1 cellular context compared by ENCODE assay signal in genomic region chr3:134239538-134239937, GRCh38.
A peak's percentile ranks its signal among the peaks of the same experiment; 100 is the strongest.
TF ChIP-seq lines count a peak whose summit lies in the region.

No MANE protein-coding gene starts in this region.

TF ChIP-seq in GM12878, 131 proteins besides CTCF, POLR2A, EP300 and RAD21 (continued from another document):
- TF ChIP-seq, protein P1, sequence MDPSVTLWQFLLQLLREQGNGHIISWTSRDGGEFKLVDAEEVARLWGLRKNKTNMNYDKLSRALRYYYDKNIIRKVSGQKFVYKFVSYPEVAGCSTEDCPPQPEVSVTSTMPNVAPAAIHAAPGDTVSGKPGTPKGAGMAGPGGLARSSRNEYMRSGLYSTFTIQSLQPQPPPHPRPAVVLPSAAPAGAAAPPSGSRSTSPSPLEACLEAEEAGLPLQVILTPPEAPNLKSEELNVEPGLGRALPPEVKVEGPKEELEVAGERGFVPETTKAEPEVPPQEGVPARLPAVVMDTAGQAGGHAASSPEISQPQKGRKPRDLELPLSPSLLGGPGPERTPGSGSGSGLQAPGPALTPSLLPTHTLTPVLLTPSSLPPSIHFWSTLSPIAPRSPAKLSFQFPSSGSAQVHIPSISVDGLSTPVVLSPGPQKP (IDR thresholded peaks at IDR 0.05; ENCODE audit: low read depth, low read length): no peak
- TF ChIP-seq KDM1A (IDR thresholded peaks at IDR 0.05; ENCODE audit: borderline replicate concordance) (no peak), CHD2 (IDR thresholded peaks at IDR 0.05; ENCODE audit: borderline replicate concordance, low read depth, low read length) (no peak), ESRRA (IDR thresholded peaks at IDR 0.05; ENCODE audit: low read length) (no peak), NFIC (IDR thresholded peaks at IDR 0.05; ENCODE audit: low read depth, low read length) (no peak), SKIL (IDR thresholded peaks at IDR 0.05; ENCODE audit: low read depth, poor library complexity, severe bottlenecking) (no peak), TCF12 (IDR thresholded peaks at IDR 0.05; ENCODE audit: low read depth, low read length) (no peak), USF2 (IDR thresholded peaks at IDR 0.05; ENCODE audit: borderline replicate concordance, low read depth, low read length) (no peak), ATF7 (IDR thresholded peaks at IDR 0.05; ENCODE audit: low read depth) (peak; percentile 26; the same call in 1 of the 2 replicates), CHD4 (IDR thresholded peaks at IDR 0.05) (no peak), ZNF384 (IDR thresholded peaks at IDR 0.05; ENCODE audit: borderline replicate concordance, low read depth, low read length) (no peak), SMARCA5 (IDR thresholded peaks at IDR 0.05) (no peak), E2F4 (IDR thresholded peaks at IDR 0.05; ENCODE audit: low read depth, low read length) (no peak), TARDBP (IDR thresholded peaks at IDR 0.05; ENCODE audit: borderline replicate concordance) (no peak), ZNF24 (IDR thresholded peaks at IDR 0.05) (peak; percentile 62; the same call in 1 of the 2 replicates), RFX5 (IDR thresholded peaks at IDR 0.05; ENCODE audit: low read depth, low read length) (no peak), ZBED1 (IDR thresholded peaks at IDR 0.05; ENCODE audit: borderline replicate concordance) (no peak), MXI1 (IDR thresholded peaks at IDR 0.05; ENCODE audit: low read depth, low read length) (no peak), STAT1 (conservative IDR thresholded peaks at IDR 0.05) (no peak), EZH2 (IDR thresholded peaks at IDR 0.05; ENCODE audit: borderline replicate concordance, control insufficient read depth, low read depth, low read length) (no peak), CBFB (IDR thresholded peaks at IDR 0.05; ENCODE audit: low read depth) (no peak), NFYA (IDR thresholded peaks at IDR 0.05; ENCODE audit: borderline replicate concordance, low read depth, low read length) (no peak), SIN3A (IDR thresholded peaks at IDR 0.05; ENCODE audit: low read depth, low read length) (no peak), ATF2 (IDR thresholded peaks at IDR 0.05; ENCODE audit: low read length) (no peak), MEF2B (IDR thresholded peaks at IDR 0.05; ENCODE audit: partially characterized antibody, poor library complexity, severe bottlenecking) (peak; percentile 72), POLR2AphosphoS2 (IDR thresholded peaks at IDR 0.05; ENCODE audit: low read depth, low read length) (no peak), MLLT1 (IDR thresholded peaks at IDR 0.05) (no peak), SMAD5 (IDR thresholded peaks at IDR 0.05; ENCODE audit: low read depth) (no peak), RELA (IDR thresholded peaks at IDR 0.05; ENCODE audit: borderline replicate concordance, partially characterized antibody) (no peak), BACH1 (IDR thresholded peaks at IDR 0.05; ENCODE audit: borderline replicate concordance) (no peak), MYC (IDR thresholded peaks at IDR 0.05; ENCODE audit: insufficient read depth, insufficient read length, insufficient replicate concordance, low read length, severe bottlenecking) (no peak), MEF2A (IDR thresholded peaks at IDR 0.05; ENCODE audit: insufficient read depth, low read depth, low read length) (peak; percentile 59; the same call in 1 of the 2 replicates)
- TF ChIP-seq, protein P2, sequence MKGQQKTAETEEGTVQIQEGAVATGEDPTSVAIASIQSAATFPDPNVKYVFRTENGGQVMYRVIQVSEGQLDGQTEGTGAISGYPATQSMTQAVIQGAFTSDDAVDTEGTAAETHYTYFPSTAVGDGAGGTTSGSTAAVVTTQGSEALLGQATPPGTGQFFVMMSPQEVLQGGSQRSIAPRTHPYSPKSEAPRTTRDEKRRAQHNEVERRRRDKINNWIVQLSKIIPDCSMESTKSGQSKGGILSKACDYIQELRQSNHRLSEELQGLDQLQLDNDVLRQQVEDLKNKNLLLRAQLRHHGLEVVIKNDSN (IDR thresholded peaks at IDR 0.05; ENCODE audit: borderline replicate concordance, extremely low read length, insufficient read depth, low read depth, low read length): no peak
- TF ChIP-seq, protein P3, sequence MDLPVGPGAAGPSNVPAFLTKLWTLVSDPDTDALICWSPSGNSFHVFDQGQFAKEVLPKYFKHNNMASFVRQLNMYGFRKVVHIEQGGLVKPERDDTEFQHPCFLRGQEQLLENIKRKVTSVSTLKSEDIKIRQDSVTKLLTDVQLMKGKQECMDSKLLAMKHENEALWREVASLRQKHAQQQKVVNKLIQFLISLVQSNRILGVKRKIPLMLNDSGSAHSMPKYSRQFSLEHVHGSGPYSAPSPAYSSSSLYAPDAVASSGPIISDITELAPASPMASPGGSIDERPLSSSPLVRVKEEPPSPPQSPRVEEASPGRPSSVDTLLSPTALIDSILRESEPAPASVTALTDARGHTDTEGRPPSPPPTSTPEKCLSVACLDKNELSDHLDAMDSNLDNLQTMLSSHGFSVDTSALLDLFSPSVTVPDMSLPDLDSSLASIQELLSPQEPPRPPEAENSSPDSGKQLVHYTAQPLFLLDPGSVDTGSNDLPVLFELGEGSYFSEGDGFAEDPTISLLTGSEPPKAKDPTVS (IDR thresholded peaks at IDR 0.05; ENCODE audit: low read depth, low read length): no peak
- TF ChIP-seq, protein P4, sequence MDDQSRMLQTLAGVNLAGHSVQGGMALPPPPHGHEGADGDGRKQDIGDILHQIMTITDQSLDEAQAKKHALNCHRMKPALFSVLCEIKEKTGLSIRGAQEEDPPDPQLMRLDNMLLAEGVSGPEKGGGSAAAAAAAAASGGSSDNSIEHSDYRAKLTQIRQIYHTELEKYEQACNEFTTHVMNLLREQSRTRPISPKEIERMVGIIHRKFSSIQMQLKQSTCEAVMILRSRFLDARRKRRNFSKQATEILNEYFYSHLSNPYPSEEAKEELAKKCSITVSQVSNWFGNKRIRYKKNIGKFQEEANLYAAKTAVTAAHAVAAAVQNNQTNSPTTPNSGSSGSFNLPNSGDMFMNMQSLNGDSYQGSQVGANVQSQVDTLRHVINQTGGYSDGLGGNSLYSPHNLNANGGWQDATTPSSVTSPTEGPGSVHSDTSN (IDR thresholded peaks at IDR 0.05; ENCODE audit: insufficient replicate concordance, low read depth, low read length): no peak
- TF ChIP-seq, protein P5, sequence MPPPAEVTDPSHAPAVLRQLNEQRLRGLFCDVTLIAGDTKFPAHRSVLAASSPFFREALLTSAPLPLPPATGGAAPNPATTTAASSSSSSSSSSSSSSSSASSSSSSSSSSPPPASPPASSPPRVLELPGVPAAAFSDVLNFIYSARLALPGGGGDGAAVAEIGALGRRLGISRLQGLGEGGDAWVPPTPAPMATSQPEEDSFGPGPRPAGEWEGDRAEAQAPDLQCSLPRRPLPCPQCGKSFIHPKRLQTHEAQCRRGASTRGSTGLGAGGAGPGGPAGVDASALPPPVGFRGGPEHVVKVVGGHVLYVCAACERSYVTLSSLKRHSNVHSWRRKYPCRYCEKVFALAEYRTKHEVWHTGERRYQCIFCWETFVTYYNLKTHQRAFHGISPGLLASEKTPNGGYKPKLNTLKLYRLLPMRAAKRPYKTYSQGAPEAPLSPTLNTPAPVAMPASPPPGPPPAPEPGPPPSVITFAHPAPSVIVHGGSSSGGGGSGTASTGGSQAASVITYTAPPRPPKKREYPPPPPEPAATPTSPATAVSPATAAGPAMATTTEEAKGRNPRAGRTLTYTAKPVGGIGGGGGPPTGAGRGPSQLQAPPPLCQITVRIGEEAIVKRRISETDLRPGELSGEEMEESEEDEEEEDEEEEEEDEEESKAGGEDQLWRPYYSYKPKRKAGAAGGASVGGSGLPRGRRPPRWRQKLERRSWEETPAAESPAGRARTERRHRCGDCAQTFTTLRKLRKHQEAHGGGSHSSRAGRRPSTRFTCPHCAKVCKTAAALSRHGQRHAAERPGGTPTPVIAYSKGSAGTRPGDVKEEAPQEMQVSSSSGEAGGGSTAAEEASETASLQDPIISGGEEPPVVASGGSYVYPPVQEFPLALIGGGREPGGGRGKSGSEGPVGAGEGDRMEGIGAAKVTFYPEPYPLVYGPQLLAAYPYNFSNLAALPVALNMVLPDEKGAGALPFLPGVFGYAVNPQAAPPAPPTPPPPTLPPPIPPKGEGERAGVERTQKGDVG (CRISPR knock-in tag; IDR thresholded peaks at IDR 0.05): no peak
